8 cellular contexts compared by ENCODE assay signal in genomic region chr12:62813031-62813829, GRCh38.
DNase-seq lines count a peak whose midpoint lies in the region; ATAC-seq, FAIRE-seq and TF ChIP-seq lines count a peak whose summit lies in the region.

No MANE protein-coding gene starts in this region.

- POLR2A ChIA-PET in T-cell (lab: Charles Lee), result interaction anchor here in 1 of 2 donors (0.7 kb wide), 2 partner anchors 9 to 15 kb away, joined by 3 read pairs; no protein-coding TSS in a partner anchor

- no peak overlapping the region for H3K27ac Mint-ChIP-seq in T-cell

- TF ChIP-seq CTCF in GM13976 (IDR thresholded peaks at IDR 0.05; ENCODE audit: borderline replicate concordance, control extremely low read depth, extremely low read depth, insufficient read depth, missing control alignments) (peak; percentile 84), cardiac fibroblast (IDR thresholded peaks at IDR 0.05; ENCODE audit: low read depth, low read length) (peak; percentile 73)

- H3K36me3 Mint-ChIP-seq in T-cell, result no peaks in the 10 kb centered on the region

- H3K4me1 Mint-ChIP-seq in T-cell, result peaks cover 7 to 31% (median 10%) of the 10 kb centered on the region in 3 donors

- in situ Hi-C loops in GM13976 (cut with MboI; ENCODE audit: low sequenced_read_pairs, unreplicated experiment), result no loop called here

- peaks cover 18% of the 10 kb centered on the region in 2 donors for H3K27me3 Mint-ChIP-seq in T-cell

- peak; percentile 39 for FAIRE-seq in A204.1 (lab: Jason Lieb, UNC)

- H3K9me3 Mint-ChIP-seq in T-cell, result no peaks in the 10 kb centered on the region

- no peak overlapping the region for H3K4me3 ChIP-seq in cardiac fibroblast (replicated peaks in 1 of 2; ENCODE audit: low read depth in 2 of 2, low read length in 2 of 2)

- H3K4me3 Mint-ChIP-seq in T-cell, result peak overlapping the region in 2 of 3 donors; percentile 35 to 42

- CTCF ChIA-PET in T-cell (lab: Charles Lee), result interaction anchor here (0.6 to 1.6 kb wide), 10 partner anchors 9 to 378 kb away, joined by 3 to 7 read pairs (median 3); no protein-coding TSS in a partner anchor

- DNase-seq in GM13976 (ENCODE audit: low spot score), result peak; percentile 57
- DNase-seq in T-cell, result peak in 15 of 34 experiments; percentile 3 to 28 (median 18)
- peak; percentile 83 to 85 for DNase-seq in cardiac fibroblast (ENCODE audit: low read depth in 2 of 2)
- peak; percentile 29 for DNase-seq in kidney glomerular epithelial cell (lab: John Stamatoyannopoulos, UW)
- DNase-seq in stimulated activated CD4-positive, alpha-beta T cell treated with anti-CD3 and anti-CD28 coated beads, Interleukin-2, amount 100 ng/mL, for 24 hours, result peak; percentile 37 to 59
- DNase-seq in NCI-H1694 (lab: John Stamatoyannopoulos, UW), result no peak

- peak; percentile 59 for ATAC-seq in HG03460 (IDR thresholded peaks at IDR 0.05; ENCODE audit: unreplicated experiment)
- peak; percentile 37 to 47 (median 44) for ATAC-seq in T-cell (replicated peaks in 1 of 4)
